8 cellular contexts compared by ENCODE assay signal in the genomic region with DNA sequence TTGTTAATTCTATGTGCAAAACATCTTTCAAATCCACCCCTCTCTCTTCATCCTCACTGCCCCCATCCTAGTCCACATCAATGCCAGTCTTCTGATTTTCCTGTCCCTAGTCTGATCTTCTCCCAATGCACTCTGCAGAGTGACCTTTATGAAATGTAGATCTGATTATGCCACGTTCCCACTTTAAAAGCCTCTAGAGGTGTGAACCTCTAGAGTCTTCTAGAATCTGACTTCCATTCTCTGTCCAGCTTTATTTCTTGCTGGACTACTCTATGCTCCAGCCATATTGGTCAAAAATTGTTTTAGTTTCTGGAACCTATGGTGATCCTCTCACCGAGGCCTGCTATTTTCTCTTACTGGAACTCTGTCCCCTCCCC. TPM values are rescaled to one million over a fixed set of nuclear protein-coding genes. Genes with fewer than 3 reads are reported as not detected.
DNase-seq lines count a peak whose midpoint lies in the region; ATAC-seq and TF ChIP-seq lines count a peak whose summit lies in the region.

No MANE protein-coding gene starts in this region.

- H3K9me3 ChIP-seq in ascending aorta (no peaks in the 10 kb centered on the region), liver (ENCODE audit: control insufficient read depth in 4 of 4, low read length in 3 of 4) (no peaks in the 10 kb centered on the region), tibial artery (no peaks in the 10 kb centered on the region)

- no peak for ATAC-seq in activated CD8-positive, alpha-beta memory T cell treated with anti-CD3 and anti-CD28 coated beads, Interleukin-2, amount 10 ng/mL, durations not matched to agents 7 days and 5 days
- ATAC-seq in GM21576 (IDR thresholded peaks at IDR 0.05; ENCODE audit: unreplicated experiment) (no peak), HG03025 (IDR thresholded peaks at IDR 0.05; ENCODE audit: low FRiP score, unreplicated experiment) (no peak)

- H3K9ac ChIP-seq in liver (ENCODE audit: low read depth in 1 of 2, low read length in 2 of 2): peak overlapping the region; percentile 35 to 95

- H3K4me1 Mint-ChIP-seq in activated CD8-positive, alpha-beta memory T cell treated with anti-CD3 and anti-CD28 coated beads, Interleukin-2, amount 10 ng/mL, durations not matched to agents 7 days and 5 days: peaks cover 12% of the 10 kb centered on the region

- WGBS in liver: 4% methylated on average over 2 of the region's 2 CpGs

- H3K27me3 ChIP-seq in ascending aorta: no peaks in the 10 kb centered on the region
- H3K27me3 ChIP-seq in liver (ENCODE audit: control insufficient read depth in 4 of 4, insufficient read depth in 4 of 4, low read length in 3 of 4): no peaks in the 10 kb centered on the region
- no peaks in the 10 kb centered on the region for H3K27me3 ChIP-seq in tibial artery

- CTCF ChIA-PET in activated CD8-positive, alpha-beta memory T cell treated with anti-CD3 and anti-CD28 coated beads, Interleukin-2, amount 10 ng/mL, durations not matched to agents 7 days and 5 days (lab: Charles Lee): interaction anchor here (0.9 to 2.0 kb wide), 5 partner anchors 10 to 550 kb away, joined by 4 to 8 read pairs (median 4); no protein-coding TSS in a partner anchor

- DNase-seq in activated CD8-positive, alpha-beta memory T cell treated with anti-CD3 and anti-CD28 coated beads, Interleukin-2, amount 10 ng/mL, durations not matched to agents 7 days and 5 days: no peak
- DNase-seq in activated CD8-positive, alpha-beta memory T cell treated with anti-CD3 and anti-CD28 coated beads for 24 hours: no peak
- DNase-seq in ascending aorta (ENCODE audit: low spot score in 2 of 2): no peak
- DNase-seq in tibial artery: no peak
- DNase-seq in SKM-1 (lab: John Stamatoyannopoulos, UW; ENCODE audit: unreplicated experiment): no peak

- no peak for TF ChIP-seq RAD21 in liver (IDR thresholded peaks at IDR 0.05)

- peak overlapping the region; percentile 99 for H3K27ac Mint-ChIP-seq in activated CD8-positive, alpha-beta memory T cell treated with anti-CD3 and anti-CD28 coated beads, Interleukin-2, amount 10 ng/mL, durations not matched to agents 7 days and 5 days

- peak overlapping the region; percentile 99 for H3K4me3 Mint-ChIP-seq in activated CD8-positive, alpha-beta memory T cell treated with anti-CD3 and anti-CD28 coated beads, Interleukin-2, amount 10 ng/mL, durations not matched to agents 7 days and 5 days

- TF ChIP-seq CTCF in ascending aorta (IDR thresholded peaks at IDR 0.05) (no peak), liver (IDR thresholded peaks at IDR 0.05; ENCODE audit: low read depth, low read length, missing input control) (no peak), tibial artery (IDR thresholded peaks at IDR 0.05) (no peak)

- H3K4me3 ChIP-seq in ascending aorta (peak overlapping the region; percentile 66 to 83), liver (ENCODE audit: low read depth in 1 of 3, low read length in 3 of 3) (peak overlapping the region; percentile 74 to 96 (median 81)), tibial artery (peak overlapping the region; percentile 59 to 68)

- intact Hi-C loops in ascending aorta (cut with DNase I) (loop anchor here (1.0 kb wide), 1 partner anchor 363 kb away; no protein-coding TSS in a partner anchor), tibial artery (cut with DNase I; ENCODE audit: low total_unique reads) (loop anchor here (5.0 to 10.0 kb wide), 2 partner anchors 366 to 1608 kb away; partner anchors contain the start of genes ARPC5 and GLUL)

- H3K36me3 ChIP-seq in ascending aorta (no peaks in the 10 kb centered on the region), liver (ENCODE audit: control insufficient read depth in 4 of 4, insufficient read depth in 3 of 4, low read depth in 1 of 4, low read length in 3 of 4) (no peaks in the 10 kb centered on the region), tibial artery (no peaks in the 10 kb centered on the region)

- no peaks in the 10 kb centered on the region for H3K4me1 ChIP-seq in ascending aorta
- peaks cover 0 to 8% (median 5%) of the 10 kb centered on the region in 4 donors for H3K4me1 ChIP-seq in liver (ENCODE audit: control insufficient read depth in 4 of 4, insufficient read depth in 4 of 4, low read length in 3 of 4)
- peaks cover 0 to 14% (median 7%) of the 10 kb centered on the region in 4 donors for H3K4me1 ChIP-seq in tibial artery

- no peaks in the 10 kb centered on the region for H3K9me3 Mint-ChIP-seq in activated CD8-positive, alpha-beta memory T cell treated with anti-CD3 and anti-CD28 coated beads, Interleukin-2, amount 10 ng/mL, durations not matched to agents 7 days and 5 days (ENCODE audit: low read depth)

- H3K27ac ChIP-seq in ascending aorta (peak overlapping the region; percentile 75 to 76), liver (ENCODE audit: low read depth in 1 of 2, low read length in 2 of 2) (peak overlapping the region; percentile 83 to 85), tibial artery (peak overlapping the region; percentile 81 to 84)

- peaks cover 3% of the 10 kb centered on the region for H3K36me3 Mint-ChIP-seq in activated CD8-positive, alpha-beta memory T cell treated with anti-CD3 and anti-CD28 coated beads, Interleukin-2, amount 10 ng/mL, durations not matched to agents 7 days and 5 days

- no peaks in the 10 kb centered on the region for H3K27me3 Mint-ChIP-seq in activated CD8-positive, alpha-beta memory T cell treated with anti-CD3 and anti-CD28 coated beads, Interleukin-2, amount 10 ng/mL, durations not matched to agents 7 days and 5 days

TF ChIP-seq in liver, 16 proteins besides CTCF, POLR2A, EP300 and RAD21:
- TF ChIP-seq, protein P1, sequence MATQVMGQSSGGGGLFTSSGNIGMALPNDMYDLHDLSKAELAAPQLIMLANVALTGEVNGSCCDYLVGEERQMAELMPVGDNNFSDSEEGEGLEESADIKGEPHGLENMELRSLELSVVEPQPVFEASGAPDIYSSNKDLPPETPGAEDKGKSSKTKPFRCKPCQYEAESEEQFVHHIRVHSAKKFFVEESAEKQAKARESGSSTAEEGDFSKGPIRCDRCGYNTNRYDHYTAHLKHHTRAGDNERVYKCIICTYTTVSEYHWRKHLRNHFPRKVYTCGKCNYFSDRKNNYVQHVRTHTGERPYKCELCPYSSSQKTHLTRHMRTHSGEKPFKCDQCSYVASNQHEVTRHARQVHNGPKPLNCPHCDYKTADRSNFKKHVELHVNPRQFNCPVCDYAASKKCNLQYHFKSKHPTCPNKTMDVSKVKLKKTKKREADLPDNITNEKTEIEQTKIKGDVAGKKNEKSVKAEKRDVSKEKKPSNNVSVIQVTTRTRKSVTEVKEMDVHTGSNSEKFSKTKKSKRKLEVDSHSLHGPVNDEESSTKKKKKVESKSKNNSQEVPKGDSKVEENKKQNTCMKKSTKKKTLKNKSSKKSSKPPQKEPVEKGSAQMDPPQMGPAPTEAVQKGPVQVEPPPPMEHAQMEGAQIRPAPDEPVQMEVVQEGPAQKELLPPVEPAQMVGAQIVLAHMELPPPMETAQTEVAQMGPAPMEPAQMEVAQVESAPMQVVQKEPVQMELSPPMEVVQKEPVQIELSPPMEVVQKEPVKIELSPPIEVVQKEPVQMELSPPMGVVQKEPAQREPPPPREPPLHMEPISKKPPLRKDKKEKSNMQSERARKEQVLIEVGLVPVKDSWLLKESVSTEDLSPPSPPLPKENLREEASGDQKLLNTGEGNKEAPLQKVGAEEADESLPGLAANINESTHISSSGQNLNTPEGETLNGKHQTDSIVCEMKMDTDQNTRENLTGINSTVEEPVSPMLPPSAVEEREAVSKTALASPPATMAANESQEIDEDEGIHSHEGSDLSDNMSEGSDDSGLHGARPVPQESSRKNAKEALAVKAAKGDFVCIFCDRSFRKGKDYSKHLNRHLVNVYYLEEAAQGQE (IDR thresholded peaks at IDR 0.05): peak; percentile 32
- no peak for TF ChIP-seq NR2F2 (IDR thresholded peaks at IDR 0.05)

RNA-seq across cellular contexts. Expression of gene ZNF648, which starts 32.5 kb away (rescaled TPM):
- total RNA-seq in activated CD8-positive, alpha-beta memory T cell treated with anti-CD3 and anti-CD28 coated beads, Interleukin-2, amount 10 ng/mL, durations not matched to agents 7 days and 5 days: not detected
- total RNA-seq in ascending aorta: not detected
- under 1 TPM; 0.14 to 0.67 TPM for total RNA-seq in liver
- under 1 TPM; 0.02 to 0.26 TPM for polyA plus RNA-seq in liver
